ENCODE assay signal across 23 cellular contexts in the genomic region with DNA sequence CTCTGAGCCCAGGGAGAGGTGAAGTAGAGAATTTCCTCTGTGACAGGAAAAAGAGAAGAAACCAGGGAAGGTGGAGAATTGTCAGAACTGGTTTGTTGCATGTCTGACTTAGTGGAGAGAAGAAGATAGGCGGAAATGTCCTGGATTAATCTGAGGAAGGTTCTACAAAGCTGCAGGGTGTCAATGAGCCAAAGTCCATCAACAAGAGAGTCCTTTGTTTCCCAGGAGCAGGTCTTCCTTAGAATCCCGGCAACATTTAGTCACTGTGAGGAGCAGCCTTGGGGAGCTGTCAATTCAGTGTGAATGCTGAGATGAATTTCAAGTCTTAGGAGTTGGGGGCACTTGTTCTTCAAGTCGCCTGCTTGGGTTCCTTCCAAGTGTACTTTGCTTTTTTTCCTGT.
"Had no signal": no experiment of that assay in that cellular context is flagged by ENCODE, and none has a peak within 500 bp of the region (broad histone marks: within the 10 kb centered on the region; RNA-seq: fewer than 3 reads in every experiment).

No MANE protein-coding gene starts in this region.

- H3K4me3 ChIP-seq: gastrocnemius medialis, lower lobe of right lung, right lobe of liver, thoracic aorta had no signal

- H3K36me3 ChIP-seq: gastrocnemius medialis, lower lobe of right lung, right lobe of liver, thoracic aorta had no signal

- H3K27ac ChIP-seq: gastrocnemius medialis, lower lobe of right lung, parathyroid adenoma, right lobe of liver, thoracic aorta had no signal

- DNase-seq: activated CD4-positive, alpha-beta memory T cell treated with anti-CD3 and anti-CD28 coated beads for 36 hours; activated CD4-positive, alpha-beta T cell treated with anti-CD3 and anti-CD28 coated beads for 4 hours; activated CD8-positive, alpha-beta memory T cell treated with anti-CD3 and anti-CD28 coated beads, Interleukin-2, amount 50 U/mL, for 4 hours; activated effector memory CD4-positive, alpha-beta T cell treated with anti-CD3 and anti-CD28 coated beads, Interleukin-2, amount 50 U/mL, for 16 hours; activated naive CD4-positive, alpha-beta T cell treated with anti-CD3 and anti-CD28 coated beads for 36 hours; activated naive CD8-positive, alpha-beta T cell treated with anti-CD3 and anti-CD28 coated beads for 36 hours; activated T-cell treated with anti-CD3 and anti-CD28 coated beads, Interleukin-2, amount 50 U/mL, for 1 hour; amniotic stem cell; caudate nucleus; dermis blood vessel endothelial cell; effector CD8-positive, alpha-beta T cell; gastrocnemius medialis; glutamatergic neuron; hippocampal formation; lower lobe of right lung; naive B cell; right lobe of liver; stimulated activated CD4-positive, alpha-beta T cell treated with anti-CD3 and anti-CD28 coated beads, Interleukin-12 subunit alpha, Interleukin-12 subunit beta, amount 100 ng/mL, for 4 hours; stimulated activated CD4-positive, alpha-beta T cell treated with anti-CD3 and anti-CD28 coated beads, Interleukin-4, amount 100 ng/mL, for 24 hours; T-cell; trophoblast cell had no signal

- H3K4me1 ChIP-seq: gastrocnemius medialis, lower lobe of right lung, parathyroid adenoma, right lobe of liver had no signal

- H3K9me3 ChIP-seq: gastrocnemius medialis, right lobe of liver had no signal

- H3K9ac ChIP-seq: parathyroid adenoma had no signal

- H3K27me3 ChIP-seq: gastrocnemius medialis, right lobe of liver had no signal
